In genomic region chr12:30630378-30631285, GRCh38 we compare ENCODE assay signal across 20 cellular contexts.
"Had no signal": no experiment of that assay in that cellular context is flagged by ENCODE, and none has a peak within 500 bp of the region (broad histone marks: within the 10 kb centered on the region; RNA-seq: fewer than 3 reads in every experiment).

No MANE protein-coding gene starts in this region.

- DNase-seq: activated B cell treated with CpG ODN at 0.5 μM for 24 hours; activated CD4-positive, alpha-beta T cell treated with anti-CD3 and anti-CD28 coated beads for 4 hours; activated CD4-positive, alpha-beta T cell treated with anti-CD3 and anti-CD28 coated beads, Interleukin-2, amount 50 U/mL, for 48 hours; activated CD8-positive, alpha-beta memory T cell treated with anti-CD3 and anti-CD28 coated beads, Interleukin-2, amount 50 U/mL, for 48 hours; activated effector memory CD4-positive, alpha-beta T cell treated with Interleukin-2 at 50 U/mL for 16 hours; activated naive CD4-positive, alpha-beta T cell treated with anti-CD3 and anti-CD28 coated beads, Interleukin-2, amount 10 ng/mL, durations not matched to agents 7 days and 5 days; activated T-cell treated with anti-CD3 and anti-CD28 coated beads, Interleukin-2, amount 50 U/mL, for 48 hours; caudate nucleus; effector memory CD8-positive, alpha-beta T cell; head of caudate nucleus; nephron progenitor cell; right lobe of liver; stimulated activated CD4-positive, alpha-beta T cell treated with anti-CD3 and anti-CD28 coated beads, Interleukin-1b, Interleukin-23, amount 100 ng/mL, for 48 hours; substantia nigra; T-helper 9 cell; thyroid gland; upper lobe of right lung had no signal

- ATAC-seq: effector memory CD8-positive, alpha-beta T cell; esophagus mucosa; upper lobe of right lung had no signal

- H3K27ac ChIP-seq: parathyroid adenoma, right lobe of liver, skin epidermis, thyroid gland, upper lobe of right lung had no signal

- H3K27me3 ChIP-seq: right lobe of liver, thyroid gland, upper lobe of right lung had no signal

- H3K4me3 ChIP-seq: right lobe of liver, skin epidermis, thyroid gland, upper lobe of right lung had no signal

- H3K4me1 ChIP-seq: parathyroid adenoma, thyroid gland, upper lobe of right lung had no signal

- H3K9me3 ChIP-seq: right lobe of liver, thyroid gland, upper lobe of right lung had no signal
